Comparison of ENCODE assay signal across 8 cellular contexts in genomic region chr14:92729632-92730358, GRCh38. TPM values are rescaled to one million over a fixed set of nuclear protein-coding genes. Genes with fewer than 3 reads are reported as not detected.
A peak's percentile ranks its signal among the peaks of the same experiment; 100 is the strongest.
DNase-seq lines count a peak whose midpoint lies in the region; TF ChIP-seq lines count a peak whose summit lies in the region.

No MANE protein-coding gene starts in this region.

- TF ChIP-seq CTCF in GM20000 (IDR thresholded peaks at IDR 0.05; ENCODE audit: extremely low read depth, missing control alignments) (no peak), mammary epithelial cell (conservative IDR thresholded peaks at IDR 0.05 in 1 of 2, IDR thresholded peaks at IDR 0.05 in 1 of 2; ENCODE audit: extremely low read depth in 1 of 2, insufficient read depth in 1 of 2, low read depth in 1 of 2, low read length in 2 of 2) (no peak), suprapubic skin (IDR thresholded peaks at IDR 0.05) (no peak)

- dilution Hi-C loops in mammary epithelial cell (cut with HindIII; ENCODE audit: low sequenced_read_pairs), result no loop called here

- H3K27ac ChIP-seq in BLaER1 treated with 17β-estradiol and CSF1 and Interleukin-3, amounts not matched to agents 10 nM and 100 nM, result peak overlapping the region; percentile 21 to 96 (median 88); a peak in 21 of 22 replicates
- H3K27ac ChIP-seq in mammary epithelial cell (ENCODE audit: insufficient read depth, low read depth, low read length) (no peak overlapping the region), suprapubic skin (no peak overlapping the region)

- H3K4me3 ChIP-seq in BLaER1 treated with 17β-estradiol and CSF1 and Interleukin-3, amounts not matched to agents 10 nM and 100 nM, result peak overlapping the region in 1 of 10 experiments; percentile 14; a peak in 4 of 20 replicates
- H3K4me3 ChIP-seq in mammary epithelial cell (replicated peaks in 1 of 3; ENCODE audit: insufficient read depth in 1 of 3, low read depth in 2 of 3, low read length in 3 of 3), result no peak overlapping the region
- H3K4me3 ChIP-seq in suprapubic skin, result no peak overlapping the region

- CTCF ChIA-PET in mammary epithelial cell (lab: Charles Lee; ENCODE audit: low non-redundant PET), result no interaction called here

- no peak overlapping the region for H2AFZ ChIP-seq in mammary epithelial cell (ENCODE audit: low read depth, low read length)

- H3K4me1 ChIP-seq in BLaER1 treated with 17β-estradiol and CSF1 and Interleukin-3, amounts not matched to agents 10 nM and 100 nM, result peaks cover 31 to 99% (median 60%) of the 10 kb centered on the region in 10 experiments
- H3K4me1 ChIP-seq in mammary epithelial cell (ENCODE audit: insufficient read depth, low read length) (peaks cover 26% of the 10 kb centered on the region), suprapubic skin (peaks cover 11% of the 10 kb centered on the region)

- peaks cover 19 to 100% (median 23%) of the 10 kb centered on the region in 11 experiments for H3K36me3 ChIP-seq in BLaER1 treated with 17β-estradiol and CSF1 and Interleukin-3, amounts not matched to agents 10 nM and 100 nM
- H3K36me3 ChIP-seq in mammary epithelial cell (ENCODE audit: insufficient read depth, low read length) (no peaks in the 10 kb centered on the region), suprapubic skin (peaks cover 22% of the 10 kb centered on the region)

- 56% methylated on average over 14 of the region's 14 CpGs for WGBS in mammary epithelial cell (ENCODE audit: low coverage, missing lambda C conversion rate)
- WGBS in suprapubic skin, result 71% methylated on average over 14 of the region's 14 CpGs

- peaks cover 0 to 27% (median 19%) of the 10 kb centered on the region in 11 experiments; a peak in 19 of 22 replicates for H3K9me3 ChIP-seq in BLaER1 treated with 17β-estradiol and CSF1 and Interleukin-3, amounts not matched to agents 10 nM and 100 nM (replicated peaks in 1 of 11)
- H3K9me3 ChIP-seq in mammary epithelial cell (replicated peaks; ENCODE audit: insufficient read depth, low read length) (no peaks in the 10 kb centered on the region), suprapubic skin (no peaks in the 10 kb centered on the region)

- DNase-seq in GM20000 (ENCODE audit: low spot score) (peak; percentile 60), HS-5 (ENCODE audit: low read depth) (peak; percentile 75), mammary epithelial cell (peak; percentile 87), suprapubic skin (ENCODE audit: low spot score in 2 of 2) (no peak), DMS79 treated with DMSO at 0.1 percent for 48 hours (lab: John Stamatoyannopoulos, UW) (no peak), cortex of kidney (lab: John Stamatoyannopoulos, UW) (no peak), NCI-H510A (lab: John Stamatoyannopoulos, UW) (no peak)

- peak overlapping the region; percentile 56 to 79 (median 72); a peak in 20 of 22 replicates for H3K9ac ChIP-seq in BLaER1 treated with 17β-estradiol and CSF1 and Interleukin-3, amounts not matched to agents 10 nM and 100 nM
- H3K9ac ChIP-seq in mammary epithelial cell (ENCODE audit: insufficient read depth, low read length), result no peak overlapping the region

- no peak for TF ChIP-seq EP300 in suprapubic skin (IDR thresholded peaks at IDR 0.05)

- no peaks in the 10 kb centered on the region for H3K27me3 ChIP-seq in BLaER1 treated with 17β-estradiol and CSF1 and Interleukin-3, amounts not matched to agents 10 nM and 100 nM
- H3K27me3 ChIP-seq in mammary epithelial cell (ENCODE audit: insufficient read depth, low read length), result peaks cover 2% of the 10 kb centered on the region
- no peaks in the 10 kb centered on the region for H3K27me3 ChIP-seq in suprapubic skin

- peaks cover 0 to 100% (median 0%) of the 10 kb centered on the region in 11 experiments; a peak in 6 of 22 replicates for H4K20me1 ChIP-seq in BLaER1 treated with 17β-estradiol and CSF1 and Interleukin-3, amounts not matched to agents 10 nM and 100 nM
- H4K20me1 ChIP-seq in mammary epithelial cell (ENCODE audit: insufficient read depth, low read length), result peaks cover 2% of the 10 kb centered on the region

- intact Hi-C loops in mammary epithelial cell (cut with micrococcal nuclease), result no loop called here

- no peak for TF ChIP-seq POLR2A in suprapubic skin (IDR thresholded peaks at IDR 0.05)

- BruUV-seq in mammary epithelial cell (replicated peaks; lab: Mats Ljungman, UMichigan), result no TSS peak

- in situ Hi-C loops in mammary epithelial cell (cut with MboI; ENCODE audit: low sequenced_read_pairs in 2 of 2), result no loop called here

- peak overlapping the region; percentile 54 to 88 (median 75) for H3K4me2 ChIP-seq in BLaER1 treated with 17β-estradiol and CSF1 and Interleukin-3, amounts not matched to agents 10 nM and 100 nM
- no peak overlapping the region for H3K4me2 ChIP-seq in mammary epithelial cell (ENCODE audit: insufficient read depth, low read depth, low read length)

- no peaks in the 10 kb centered on the region for H3K79me2 ChIP-seq in mammary epithelial cell (ENCODE audit: insufficient read depth, low read length)

RNA-seq across cellular contexts. Expression of gene LGMN, which starts 18.6 kb away (rescaled TPM):
- total RNA-seq in mammary epithelial cell (10 to 100 TPM; 28.8 to 30.2 TPM), suprapubic skin (10 to 100 TPM; 35.8 to 41.9 (median 39.2) TPM)
- 47.9 TPM for polyA plus RNA-seq in mammary epithelial cell
- polyA minus RNA-seq in mammary epithelial cell, result 69.8 TPM

Comparison
In these comparisons a context has a peak if more than half of its experiments do, and no peak if none do; other contexts are left out.
1. H3K27ac ChIP-seq: peak in BLaER1 treated with 17β-estradiol and CSF1 and Interleukin-3, amounts not matched to agents 10 nM and 100 nM (11 of 11); none in mammary epithelial cell (single experiment) and suprapubic skin (single experiment).
2. DNase-seq: peak in GM20000 (single experiment), HS-5 (single experiment) and mammary epithelial cell (single experiment); none in suprapubic skin (0 of 2), DMS79 treated with DMSO at 0.1 percent for 48 hours (single experiment), cortex of kidney (single experiment) and NCI-H510A (single experiment).